ENCODE assay signal across 14 cellular contexts in the genomic region with DNA sequence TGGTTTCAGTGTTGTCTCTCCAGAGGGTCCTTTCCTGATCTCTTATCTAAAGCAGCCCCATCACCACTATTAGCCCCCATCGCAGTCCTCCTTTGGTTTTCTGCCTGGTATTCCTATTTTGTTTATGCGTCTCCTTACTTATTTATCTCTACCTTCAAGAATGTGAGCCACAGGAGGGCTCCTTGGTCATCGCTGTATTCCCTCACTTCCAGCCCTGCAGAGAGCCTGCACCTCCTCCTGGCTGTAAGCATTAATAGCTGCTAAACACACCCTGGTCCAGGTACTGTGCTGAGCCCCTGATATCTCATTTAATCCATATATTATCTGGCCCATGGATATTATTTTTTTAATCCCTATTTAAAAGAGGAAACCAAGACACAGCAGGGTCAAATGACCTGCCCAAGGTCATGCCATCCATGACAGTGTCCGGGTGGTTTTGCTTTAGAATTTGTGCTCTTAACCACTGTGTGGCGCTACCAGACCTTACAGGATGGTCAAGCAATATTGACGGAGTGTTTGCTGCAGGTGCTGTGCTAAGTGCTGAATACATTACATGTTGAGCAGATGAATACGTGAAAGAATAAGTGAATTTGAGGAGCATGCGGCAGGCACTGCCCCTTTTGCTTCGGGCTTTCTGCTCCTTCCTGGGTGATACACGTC.
A peak's percentile ranks its signal among the peaks of the same experiment; 100 is the strongest.
DNase-seq lines count a peak whose midpoint lies in the region; ATAC-seq and TF ChIP-seq lines count a peak whose summit lies in the region.
"Had no signal": no experiment of that assay in that cellular context is flagged by ENCODE, and none has a peak within 500 bp of the region (broad histone marks: within the 10 kb centered on the region; RNA-seq: fewer than 3 reads in every experiment).

No MANE protein-coding gene starts in this region.

- H3K36me3 ChIP-seq in lower lobe of right lung, result no peaks in the 10 kb centered on the region

- no peaks in the 10 kb centered on the region for H3K27me3 ChIP-seq in lower lobe of right lung (ENCODE audit: low read depth)

- no peak overlapping the region for H3K4me3 Mint-ChIP-seq in endothelial cell (ENCODE audit: unreplicated experiment)
- H3K4me3 Mint-ChIP-seq: activated naive CD8-positive, alpha-beta T cell treated with anti-CD3 and anti-CD28 coated beads, Interleukin-2, amount 10 ng/mL, durations not matched to agents 7 days and 5 days; stimulated activated memory B cell treated with anti-CD40 and anti-IgM and Interleukin-4, amounts not matched to agents 10 μg/mL and 1 μg/mL and 100 μg/mL, for 72 hours; T-cell had no signal

- H3K27me3 Mint-ChIP-seq in endothelial cell (ENCODE audit: unreplicated experiment), result peaks cover 20% of the 10 kb centered on the region

- DNase-seq in DMS53 (lab: John Stamatoyannopoulos, UW) (peak; percentile 85), LNCaP clone FGC (ENCODE audit: low read depth) (peak; percentile 10), astrocyte of the hippocampus (ENCODE audit: low read depth, low spot score) (peak; percentile 48), lower lobe of right lung (no peak), amniotic stem cell (lab: John Stamatoyannopoulos, UW) (no peak), endothelial cell (ENCODE audit: low spot score) (no peak)
- DNase-seq: activated naive CD8-positive, alpha-beta T cell treated with anti-CD3 and anti-CD28 coated beads, Interleukin-2, amount 10 ng/mL, durations not matched to agents 7 days and 5 days; COR-L47; naive B cell; NCI-H446 treated with DMSO at 0.1 percent for 48 hours; T-cell had no signal

- ATAC-seq in lower lobe of right lung, result no peak
- ATAC-seq in GM21367 (IDR thresholded peaks at IDR 0.05; ENCODE audit: unreplicated experiment), result no peak
- ATAC-seq in HG03469 (IDR thresholded peaks at IDR 0.05; ENCODE audit: unreplicated experiment), result no peak
- ATAC-seq: stimulated activated memory B cell treated with anti-CD40 and anti-IgM and Interleukin-4, amounts not matched to agents 10 μg/mL and 1 μg/mL and 100 μg/mL, for 72 hours; T-cell had no signal

- H3K9me3 ChIP-seq in lower lobe of right lung, result no peaks in the 10 kb centered on the region

- peaks cover 9% of the 10 kb centered on the region for H3K36me3 Mint-ChIP-seq in endothelial cell (ENCODE audit: low read depth, unreplicated experiment)
- H3K36me3 Mint-ChIP-seq: activated naive CD8-positive, alpha-beta T cell treated with anti-CD3 and anti-CD28 coated beads, Interleukin-2, amount 10 ng/mL, durations not matched to agents 7 days and 5 days; naive B cell; stimulated activated memory B cell treated with anti-CD40 and anti-IgM and Interleukin-4, amounts not matched to agents 10 μg/mL and 1 μg/mL and 100 μg/mL, for 72 hours; T-cell had no signal

- H3K9me3 Mint-ChIP-seq in endothelial cell (ENCODE audit: unreplicated experiment), result no peaks in the 10 kb centered on the region
- H3K9me3 Mint-ChIP-seq: stimulated activated memory B cell treated with anti-CD40 and anti-IgM and Interleukin-4, amounts not matched to agents 10 μg/mL and 1 μg/mL and 100 μg/mL, for 72 hours; T-cell had no signal

- TF ChIP-seq CTCF in LNCaP clone FGC (IDR thresholded peaks at IDR 0.05; ENCODE audit: control insufficient read depth, extremely low read depth, insufficient read depth), result peak; percentile 59
- TF ChIP-seq CTCF in lower lobe of right lung (IDR thresholded peaks at IDR 0.05), result peak; percentile 12
- no peak for TF ChIP-seq CTCF in endothelial cell (IDR thresholded peaks at IDR 0.05; ENCODE audit: unreplicated experiment)

- H3K27ac ChIP-seq in lower lobe of right lung, result no peak overlapping the region

- intact Hi-C loops in lower lobe of right lung (cut with DNase I), result no loop called here

- H3K4me1 ChIP-seq in lower lobe of right lung, result no peaks in the 10 kb centered on the region

- H3K27ac Mint-ChIP-seq in endothelial cell (ENCODE audit: unreplicated experiment), result no peak overlapping the region
- H3K27ac Mint-ChIP-seq: activated naive CD8-positive, alpha-beta T cell treated with anti-CD3 and anti-CD28 coated beads, Interleukin-2, amount 10 ng/mL, durations not matched to agents 7 days and 5 days; stimulated activated memory B cell treated with anti-CD40 and anti-IgM and Interleukin-4, amounts not matched to agents 10 μg/mL and 1 μg/mL and 100 μg/mL, for 72 hours; T-cell had no signal

- H3K4me3 ChIP-seq in LNCaP clone FGC (ENCODE audit: low read depth, low read length) (no peak overlapping the region), lower lobe of right lung (no peak overlapping the region)

- peaks cover 22% of the 10 kb centered on the region for H3K4me1 Mint-ChIP-seq in endothelial cell (ENCODE audit: unreplicated experiment)
- H3K4me1 Mint-ChIP-seq: activated naive CD8-positive, alpha-beta T cell treated with anti-CD3 and anti-CD28 coated beads, Interleukin-2, amount 10 ng/mL, durations not matched to agents 7 days and 5 days; stimulated activated memory B cell treated with anti-CD40 and anti-IgM and Interleukin-4, amounts not matched to agents 10 μg/mL and 1 μg/mL and 100 μg/mL, for 72 hours had no signal

Comparison
In these comparisons a context has a peak if more than half of its experiments do, and no peak if none do; other contexts are left out.
1. DNase-seq: peak in DMS53 (single experiment), LNCaP clone FGC (single experiment) and astrocyte of the hippocampus (single experiment); none in lower lobe of right lung (single experiment), amniotic stem cell (single experiment) and endothelial cell (single experiment).